ENCODE assay signal across 2 cellular contexts in the genomic region with DNA sequence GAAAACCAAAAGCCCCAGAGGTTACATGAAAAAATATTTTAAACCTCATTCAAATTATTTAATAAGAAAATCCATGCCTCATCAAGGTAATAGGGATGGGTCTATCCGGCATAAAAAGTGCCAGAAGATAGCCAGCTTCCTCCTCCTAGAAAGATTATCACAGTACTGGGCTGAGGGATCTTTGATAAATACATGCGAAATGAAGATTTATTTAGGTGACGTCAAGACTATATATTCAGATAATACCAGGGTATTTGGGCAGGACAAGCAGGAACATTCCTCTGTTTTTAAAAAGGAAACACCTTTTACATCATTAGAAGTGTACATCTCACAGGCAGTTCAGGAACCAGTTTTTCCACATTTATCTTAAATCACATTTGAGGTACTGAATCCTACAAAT.
TF ChIP-seq lines count a peak whose summit lies in the region.

No MANE protein-coding gene starts in this region.

TF ChIP-seq in SK-N-SH, 30 proteins besides CTCF, POLR2A, EP300 and RAD21 (continued from another document):
- TF ChIP-seq FOXJ3 (CRISPR knock-in tag; IDR thresholded peaks at IDR 0.05) = peak; percentile 55; the same call in 1 of the 2 replicates
- TF ChIP-seq TCF12 (IDR thresholded peaks at IDR 0.05) = no peak
- TF ChIP-seq FOXM1 (IDR thresholded peaks at IDR 0.05; ENCODE audit: low read depth) = no peak
- peak; percentile 56 for TF ChIP-seq GATA2 (CRISPR knock-in tag; IDR thresholded peaks at IDR 0.05)
TF ChIP-seq in SK-N-SH: peak in this region for 2.

TF ChIP-seq in SK-N-SH treated with all-trans-retinoic acid at 6 μM for 48 hours, 23 proteins besides CTCF, POLR2A, EP300 and RAD21 (continued from another document):
- TF ChIP-seq, protein P1, sequence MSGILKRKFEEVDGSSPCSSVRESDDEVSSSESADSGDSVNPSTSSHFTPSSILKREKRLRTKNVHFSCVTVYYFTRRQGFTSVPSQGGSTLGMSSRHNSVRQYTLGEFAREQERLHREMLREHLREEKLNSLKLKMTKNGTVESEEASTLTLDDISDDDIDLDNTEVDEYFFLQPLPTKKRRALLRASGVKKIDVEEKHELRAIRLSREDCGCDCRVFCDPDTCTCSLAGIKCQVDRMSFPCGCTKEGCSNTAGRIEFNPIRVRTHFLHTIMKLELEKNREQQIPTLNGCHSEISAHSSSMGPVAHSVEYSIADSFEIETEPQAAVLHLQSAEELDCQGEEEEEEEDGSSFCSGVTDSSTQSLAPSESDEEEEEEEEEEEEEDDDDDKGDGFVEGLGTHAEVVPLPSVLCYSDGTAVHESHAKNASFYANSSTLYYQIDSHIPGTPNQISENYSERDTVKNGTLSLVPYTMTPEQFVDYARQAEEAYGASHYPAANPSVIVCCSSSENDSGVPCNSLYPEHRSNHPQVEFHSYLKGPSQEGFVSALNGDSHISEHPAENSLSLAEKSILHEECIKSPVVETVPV (CRISPR knock-in tag; IDR thresholded peaks at IDR 0.05) = no peak
- no peak for TF ChIP-seq ZC3H10 (CRISPR knock-in tag; IDR thresholded peaks at IDR 0.05)
- TF ChIP-seq CREB5 (CRISPR knock-in tag; IDR thresholded peaks at IDR 0.05; ENCODE audit: low read depth) = no peak
- TF ChIP-seq ZNF70 (CRISPR knock-in tag; IDR thresholded peaks at IDR 0.05) = no peak
- TF ChIP-seq, protein P2, sequence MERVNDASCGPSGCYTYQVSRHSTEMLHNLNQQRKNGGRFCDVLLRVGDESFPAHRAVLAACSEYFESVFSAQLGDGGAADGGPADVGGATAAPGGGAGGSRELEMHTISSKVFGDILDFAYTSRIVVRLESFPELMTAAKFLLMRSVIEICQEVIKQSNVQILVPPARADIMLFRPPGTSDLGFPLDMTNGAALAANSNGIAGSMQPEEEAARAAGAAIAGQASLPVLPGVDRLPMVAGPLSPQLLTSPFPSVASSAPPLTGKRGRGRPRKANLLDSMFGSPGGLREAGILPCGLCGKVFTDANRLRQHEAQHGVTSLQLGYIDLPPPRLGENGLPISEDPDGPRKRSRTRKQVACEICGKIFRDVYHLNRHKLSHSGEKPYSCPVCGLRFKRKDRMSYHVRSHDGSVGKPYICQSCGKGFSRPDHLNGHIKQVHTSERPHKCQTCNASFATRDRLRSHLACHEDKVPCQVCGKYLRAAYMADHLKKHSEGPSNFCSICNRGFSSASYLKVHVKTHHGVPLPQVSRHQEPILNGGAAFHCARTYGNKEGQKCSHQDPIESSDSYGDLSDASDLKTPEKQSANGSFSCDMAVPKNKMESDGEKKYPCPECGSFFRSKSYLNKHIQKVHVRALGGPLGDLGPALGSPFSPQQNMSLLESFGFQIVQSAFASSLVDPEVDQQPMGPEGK (CRISPR knock-in tag; IDR thresholded peaks at IDR 0.05; ENCODE audit: borderline replicate concordance) = no peak
- no peak for TF ChIP-seq TOX (CRISPR knock-in tag; IDR thresholded peaks at IDR 0.05; ENCODE audit: borderline replicate concordance)
- no peak for TF ChIP-seq ZNF565 (CRISPR knock-in tag; conservative IDR thresholded peaks at IDR 0.05; ENCODE audit: low read depth)
- TF ChIP-seq TSHZ2 (CRISPR knock-in tag; IDR thresholded peaks at IDR 0.05) = no peak
- no peak for TF ChIP-seq ESRRG (CRISPR knock-in tag; IDR thresholded peaks at IDR 0.05)
- TF ChIP-seq BACH2 (CRISPR knock-in tag; IDR thresholded peaks at IDR 0.05; ENCODE audit: borderline replicate concordance) = no peak
- TF ChIP-seq ZNF8 (CRISPR knock-in tag; IDR thresholded peaks at IDR 0.05) = no peak
- no peak for TF ChIP-seq GLIS3 (CRISPR knock-in tag; IDR thresholded peaks at IDR 0.05)
